In genomic region chr17:78900816-78901215, GRCh38 we compare ENCODE assay signal across 24 cellular contexts. TPM values are rescaled to one million over a fixed set of nuclear protein-coding genes. Genes with fewer than 3 reads are reported as not detected.
DNase-seq lines count a peak whose midpoint lies in the region; ATAC-seq and TF ChIP-seq lines count a peak whose summit lies in the region.
"Had no signal": no experiment of that assay in that cellular context is flagged by ENCODE, and none has a peak within 500 bp of the region (broad histone marks: within the 10 kb centered on the region; RNA-seq: fewer than 3 reads in every experiment).

No MANE protein-coding gene starts in this region.

- no peak for ATAC-seq in activated T-helper 17 cell treated with anti-CD3 and anti-CD28 coated beads, Interleukin-2, amount 50 U/mL, for 72 hours (replicated peaks)
- ATAC-seq in GM18520 (IDR thresholded peaks at IDR 0.05; ENCODE audit: unreplicated experiment) = no peak

- peak overlapping the region; percentile 9 for H2BK15ac ChIP-seq in neuronal stem cell (ENCODE audit: low read length)

- no CpG with 5 or more reads among the region's 29 CpGs for WGBS in neuronal stem cell (ENCODE audit: extremely low coverage in 2 of 2, insufficient read length in 2 of 2, insufficient replicate concordance in 1 of 2), 2 donors
- WGBS in tibial nerve, 2 donors = 75 to 82% methylated on average over 27 to 29 of the region's 29 CpGs

- no peaks in the 10 kb centered on the region for H3K9me3 ChIP-seq in neuronal stem cell (replicated peaks in 1 of 2; ENCODE audit: control insufficient read depth in 2 of 2, insufficient read depth in 1 of 2, low read depth in 1 of 2, low read length in 2 of 2)
- no peaks in the 10 kb centered on the region for H3K9me3 ChIP-seq in tibial nerve
- H3K9me3 ChIP-seq: BLaER1, Peyer's patch, SK-N-SH had no signal

- TF ChIP-seq POLR2A in tibial nerve (IDR thresholded peaks at IDR 0.05) = no peak

- peak overlapping the region; percentile 60 for H3K18ac ChIP-seq in neuronal stem cell (ENCODE audit: low read length)

- H3K4me3 ChIP-seq in dorsolateral prefrontal cortex = no peak overlapping the region
- no peak overlapping the region for H3K4me3 ChIP-seq in neuronal stem cell (ENCODE audit: low read length in 2 of 2)
- H3K4me3 ChIP-seq in tibial nerve = no peak overlapping the region
- H3K4me3 ChIP-seq: BLaER1, GM23248, Peyer's patch had no signal

- peak overlapping the region; percentile 73 for H3K27ac Mint-ChIP-seq in activated T-helper 17 cell treated with anti-CD3 and anti-CD28 coated beads, Interleukin-2, amount 50 U/mL, for 72 hours
- H3K27ac Mint-ChIP-seq: CD4-positive, CD25-positive, alpha-beta regulatory T cell; HFFc6 had no signal

- no peak overlapping the region for H2AFZ ChIP-seq in neuronal stem cell (ENCODE audit: low read length)
- H2AFZ ChIP-seq: GM23248 had no signal

- H4K91ac ChIP-seq in neuronal stem cell (ENCODE audit: low read depth, low read length, poor library complexity) = no peak overlapping the region

- H3K4me1 Mint-ChIP-seq in activated T-helper 17 cell treated with anti-CD3 and anti-CD28 coated beads, Interleukin-2, amount 50 U/mL, for 72 hours = peaks cover 13% of the 10 kb centered on the region

- H3K4me2 ChIP-seq in neuronal stem cell (ENCODE audit: insufficient read depth, low read length, poor library complexity, severe bottlenecking) = no peak overlapping the region
- H3K4me2 ChIP-seq: BLaER1, SK-N-SH had no signal

- H3K36me3 ChIP-seq in neuronal stem cell (replicated peaks in 1 of 2; ENCODE audit: control insufficient read depth in 2 of 2, insufficient read depth in 2 of 2, low read length in 2 of 2) (peaks cover 2 to 15% of the 10 kb centered on the region in 2 donors), tibial nerve (peaks cover 0 to 15% (median 0%) of the 10 kb centered on the region in 3 donors)
- H3K36me3 ChIP-seq: Peyer's patch had no signal

- H3K27ac ChIP-seq in dorsolateral prefrontal cortex (peak overlapping the region in 48 of 59 donors; percentile 4 to 100 (median 90)), neuronal stem cell (replicated peaks; ENCODE audit: low read length) (no peak overlapping the region), tibial nerve (peak overlapping the region in 3 of 4 donors; percentile 53 to 92 (median 90))
- H3K27ac ChIP-seq: BLaER1, GM23248, Peyer's patch had no signal

- TF ChIP-seq EP300 in tibial nerve (IDR thresholded peaks at IDR 0.05) = no peak

- no peak overlapping the region for H2BK5ac ChIP-seq in neuronal stem cell (ENCODE audit: low read length)

- no peak overlapping the region for H3K4me3 Mint-ChIP-seq in activated T-helper 17 cell treated with anti-CD3 and anti-CD28 coated beads, Interleukin-2, amount 50 U/mL, for 72 hours
- H3K4me3 Mint-ChIP-seq: CD4-positive, CD25-positive, alpha-beta regulatory T cell; H9; HFFc6 had no signal

- H3K14ac ChIP-seq in neuronal stem cell (ENCODE audit: low read length) = peak overlapping the region; percentile 59

- peak overlapping the region; percentile 23 for H3K23ac ChIP-seq in neuronal stem cell (ENCODE audit: low read depth, low read length, poor library complexity)

- H3K9me3 Mint-ChIP-seq in activated T-helper 17 cell treated with anti-CD3 and anti-CD28 coated beads, Interleukin-2, amount 50 U/mL, for 72 hours = no peaks in the 10 kb centered on the region
- H3K9me3 Mint-ChIP-seq: CD4-positive, CD25-positive, alpha-beta regulatory T cell; H9; HFFc6 had no signal

- intact Hi-C loops in dorsolateral prefrontal cortex (cut with DNase I) = no loop called here

- no peak overlapping the region for H3K9ac ChIP-seq in neuronal stem cell (ENCODE audit: low read depth, low read length, poor library complexity)
- H3K9ac ChIP-seq: BLaER1, GM23248, SK-N-SH had no signal

- no peak overlapping the region for H2AK5ac ChIP-seq in neuronal stem cell (ENCODE audit: low read depth, low read length)

- H2BK12ac ChIP-seq in neuronal stem cell (ENCODE audit: low read length) = no peak overlapping the region

- DNase-seq in dorsolateral prefrontal cortex = no peak
- DNase-seq in neuronal stem cell (ENCODE audit: low spot score) = no peak
- no peak for DNase-seq in tibial nerve (ENCODE audit: low spot score in 2 of 2)
- DNase-seq in stimulated activated CD4-positive, alpha-beta T cell treated with anti-CD3 and anti-CD28 coated beads, Interleukin-2, amount 100 ng/mL, for 24 hours = no peak
- no peak for DNase-seq in NOMO-1 treated with dmso at 0.1 percent for 144 hours (lab: John Stamatoyannopoulos, UW; ENCODE audit: unreplicated experiment)
- DNase-seq: CD4-positive, CD25-positive, alpha-beta regulatory T cell; DMS53; GM23248; H9; HFFc6; KBM-7; MV-4-11; NCI-H1105 treated with DMSO at 0.1 percent for 48 hours; NCI-H146; NCI-H1930; NCI-H2107; NCI-H526 treated with DMSO at 0.1 percent for 48 hours; Peyer's patch; SK-N-SH; SW 1271 had no signal

- peaks cover 17% of the 10 kb centered on the region for H3K79me1 ChIP-seq in neuronal stem cell (ENCODE audit: low read depth, low read length)

- no peak overlapping the region for H4K8ac ChIP-seq in neuronal stem cell (ENCODE audit: low read depth, low read length)

- no peaks in the 10 kb centered on the region for H3K27me3 ChIP-seq in dorsolateral prefrontal cortex
- H3K27me3 ChIP-seq in neuronal stem cell (ENCODE audit: control insufficient read depth in 3 of 3, insufficient read depth in 3 of 3, low read depth in 1 of 3, low read length in 3 of 3) = no peaks in the 10 kb centered on the region
- H3K27me3 ChIP-seq in tibial nerve = no peaks in the 10 kb centered on the region
- H3K27me3 ChIP-seq: BLaER1, Peyer's patch had no signal

- TF ChIP-seq CTCF in dorsolateral prefrontal cortex (IDR thresholded peaks at IDR 0.05 in 54 of 56, conservative IDR thresholded peaks at IDR 0.05 in 2 of 56; ENCODE audit: low read depth in 1 of 56, partially characterized antibody in 56 of 56) (no peak), tibial nerve (IDR thresholded peaks at IDR 0.05) (no peak)

- no peak overlapping the region for H3K4ac ChIP-seq in neuronal stem cell (ENCODE audit: low read length)

- peaks cover 32 to 37% of the 10 kb centered on the region in 2 donors for H3K4me1 ChIP-seq in neuronal stem cell (ENCODE audit: control insufficient read depth in 2 of 2, insufficient read depth in 1 of 2, low read depth in 1 of 2, low read length in 2 of 2)
- peaks cover 0 to 100% (median 64%) of the 10 kb centered on the region in 4 donors for H3K4me1 ChIP-seq in tibial nerve

- no peaks in the 10 kb centered on the region for H3K27me3 Mint-ChIP-seq in activated T-helper 17 cell treated with anti-CD3 and anti-CD28 coated beads, Interleukin-2, amount 50 U/mL, for 72 hours

- no peak overlapping the region for H2BK120ac ChIP-seq in neuronal stem cell (ENCODE audit: low read depth, low read length)

- no peaks in the 10 kb centered on the region for H3K36me3 Mint-ChIP-seq in activated T-helper 17 cell treated with anti-CD3 and anti-CD28 coated beads, Interleukin-2, amount 50 U/mL, for 72 hours (ENCODE audit: low read depth)
- H3K36me3 Mint-ChIP-seq: CD4-positive, CD25-positive, alpha-beta regulatory T cell had no signal

RNA-seq across cellular contexts. Expression of gene CEP295NL, which starts 2.2 kb away (rescaled TPM):
- total RNA-seq in activated T-helper 17 cell treated with anti-CD3 and anti-CD28 coated beads, Interleukin-2, amount 50 U/mL, for 72 hours = not detected
- 10 to 100 TPM in 17 of 120 experiments, 1 to 10 TPM in 103; 2.1 to 18.2 (median 6.7) TPM for total RNA-seq in dorsolateral prefrontal cortex
- polyA plus RNA-seq in neuronal stem cell (2013, experiment 1 of 2) = 0.01 TPM
- polyA plus RNA-seq in neuronal stem cell (2013, experiment 2 of 2) = 0.03 TPM
- 10 to 100 TPM in 2 of 4 donors, 1 to 10 TPM in 2; 6.5 to 35.1 (median 9.9) TPM for total RNA-seq in tibial nerve
- total RNA-seq: OCI-LY7 had no signal

RNA-seq across cellular contexts. Expression of gene TIMP2, which starts 24.4 kb away (rescaled TPM):
- total RNA-seq in activated T-helper 17 cell treated with anti-CD3 and anti-CD28 coated beads, Interleukin-2, amount 50 U/mL, for 72 hours = under 1 TPM; 0.74 to 0.86 TPM
- total RNA-seq in dorsolateral prefrontal cortex (100 to 1,000 TPM in 119 of 120 experiments, 10 to 100 TPM in 1; 97.8 to 275 (median 166) TPM), tibial nerve (100 to 1,000 TPM; 187 to 456 (median 339) TPM)
- 45.1 TPM for polyA plus RNA-seq in neuronal stem cell (2013, experiment 1 of 2)
- 45.9 TPM for polyA plus RNA-seq in neuronal stem cell (2013, experiment 2 of 2)

Comparison
In these comparisons a context has a peak if more than half of its experiments do, and no peak if none do; other contexts are left out.
1. RNA of gene TIMP2, which starts 24.4 kb away (total RNA-seq): 187 to 456 TPM in tibial nerve and 97.8 to 275 TPM in dorsolateral prefrontal cortex; 0.74 to 0.86 TPM in activated T-helper 17 cell treated with anti-CD3 and anti-CD28 coated beads, Interleukin-2, amount 50 U/mL, for 72 hours; every median in the first group is over 10 times any median in the second.